ENCODE assay signal across 13 cellular contexts in genomic region chr11:78812513-78813293, GRCh38.
DNase-seq lines count a peak whose midpoint lies in the region; ATAC-seq and TF ChIP-seq lines count a peak whose summit lies in the region.
"Had no signal": no experiment of that assay in that cellular context is flagged by ENCODE, and none has a peak within 500 bp of the region (broad histone marks: within the 10 kb centered on the region; RNA-seq: fewer than 3 reads in every experiment).

No MANE protein-coding gene starts in this region.

- peak overlapping the region; percentile 64 for H3K27ac Mint-ChIP-seq in endodermal cell

- H3K9me3 ChIP-seq in endodermal cell (ENCODE audit: control insufficient read depth, low read length) (no peaks in the 10 kb centered on the region), ascending aorta (no peaks in the 10 kb centered on the region)
- H3K9me3 ChIP-seq: MG63, pancreas had no signal

- ATAC-seq in sciatic nerve (peak; percentile 30), HG03460 (IDR thresholded peaks at IDR 0.05; ENCODE audit: unreplicated experiment) (no peak)

- DNase-seq in SIG-M5 treated with dmso at 0.1 percent for 504 hours (lab: John Stamatoyannopoulos, UW; ENCODE audit: unreplicated experiment): peak; percentile 30
- no peak for DNase-seq in SIG-M5 (lab: John Stamatoyannopoulos, UW)
- peak; percentile 88 for DNase-seq in NCI-H69 (lab: John Stamatoyannopoulos, UW)
- peak; percentile 68 for DNase-seq in endodermal cell
- no peak for DNase-seq in sciatic nerve (ENCODE audit: low spot score)
- DNase-seq in NCI-H2081 (lab: John Stamatoyannopoulos, UW): no peak
- no peak for DNase-seq in ascending aorta (ENCODE audit: low spot score in 2 of 2)
- DNase-seq: cerebellar nuclear complex; MG63; pancreas; SHP77 treated with DMSO at 0.1 percent for 48 hours; stimulated activated CD4-positive, alpha-beta T cell treated with anti-CD3 and anti-CD28 coated beads, Interleukin-4, amount 100 ng/mL, for 24 hours had no signal

- no peaks in the 10 kb centered on the region for H3K9me3 Mint-ChIP-seq in endodermal cell

- H3K4me3 Mint-ChIP-seq in endodermal cell: no peak overlapping the region

- intact Hi-C loops in sciatic nerve (cut with DNase I) (no loop called here), ascending aorta (cut with DNase I) (no loop called here)

- H3K9ac ChIP-seq in endodermal cell (ENCODE audit: extremely low read depth, low read length, poor library complexity, severe bottlenecking): no peak overlapping the region

- H3K4me3 ChIP-seq in endodermal cell (ENCODE audit: low read length): no peak overlapping the region
- no peak overlapping the region for H3K4me3 ChIP-seq in ascending aorta
- H3K4me3 ChIP-seq: MG63, pancreas had no signal

- peaks cover 6% of the 10 kb centered on the region for H3K36me3 Mint-ChIP-seq in endodermal cell (ENCODE audit: low read depth)

- peaks cover 5% of the 10 kb centered on the region for H3K4me1 ChIP-seq in endodermal cell (ENCODE audit: control insufficient read depth, insufficient read depth, low read length)
- H3K4me1 ChIP-seq in ascending aorta: no peaks in the 10 kb centered on the region

- H3K27ac ChIP-seq in endodermal cell (ENCODE audit: low read depth, low read length) (no peak overlapping the region), ascending aorta (no peak overlapping the region)
- H3K27ac ChIP-seq: pancreas had no signal

- TF ChIP-seq CTCF in endodermal cell (conservative IDR thresholded peaks at IDR 0.05): no peak
- no peak for TF ChIP-seq CTCF in ascending aorta (IDR thresholded peaks at IDR 0.05)

- 69 to 77% methylated on average over 6 of the region's 6 CpGs for WGBS in endodermal cell (ENCODE audit: insufficient coverage in 1 of 2, insufficient read length in 1 of 2), 2 experiments

- H3K4me1 Mint-ChIP-seq in endodermal cell: peaks cover 10% of the 10 kb centered on the region

- H3K36me3 ChIP-seq in endodermal cell (ENCODE audit: control insufficient read depth, insufficient read depth, low read length): no peaks in the 10 kb centered on the region
- no peaks in the 10 kb centered on the region for H3K36me3 ChIP-seq in ascending aorta
- H3K36me3 ChIP-seq: MG63, pancreas had no signal

- H3K27me3 ChIP-seq in endodermal cell (ENCODE audit: control insufficient read depth, insufficient read depth, low read length, poor library complexity, severe bottlenecking) (no peaks in the 10 kb centered on the region), ascending aorta (no peaks in the 10 kb centered on the region)
- H3K27me3 ChIP-seq: MG63, pancreas had no signal

- no peaks in the 10 kb centered on the region for H3K27me3 Mint-ChIP-seq in endodermal cell (ENCODE audit: insufficient read depth)

Comparison
In these comparisons a context has a peak if more than half of its experiments do, and no peak if none do; other contexts are left out.
1. DNase-seq: peak in SIG-M5 treated with dmso at 0.1 percent for 504 hours (single experiment), NCI-H69 (single experiment) and endodermal cell (single experiment); none in SIG-M5 (single experiment), sciatic nerve (single experiment), NCI-H2081 (0 of 2) and ascending aorta (0 of 2).